Comparison of ENCODE assay signal across 12 cellular contexts in genomic region chr14:68394113-68394718, GRCh38.
DNase-seq lines count a peak whose midpoint lies in the region; ATAC-seq and TF ChIP-seq lines count a peak whose summit lies in the region.
"Had no signal": no experiment of that assay in that cellular context is flagged by ENCODE, and none has a peak within 500 bp of the region (broad histone marks: within the 10 kb centered on the region; RNA-seq: fewer than 3 reads in every experiment).

No MANE protein-coding gene starts in this region.

- no peak for TF ChIP-seq POLR2A in suprapubic skin (IDR thresholded peaks at IDR 0.05)

- peaks cover 0 to 9% of the 10 kb centered on the region in 2 donors for H3K36me3 Mint-ChIP-seq in naive B cell

- DNase-seq in MG63 (peak; percentile 11), dorsolateral prefrontal cortex (no peak), naive B cell (no peak), suprapubic skin (ENCODE audit: low spot score in 2 of 2) (no peak), SK-N-DZ (ENCODE audit: low spot score) (no peak), GM13977 (ENCODE audit: low spot score) (no peak)
- DNase-seq: NCI-H146, NCI-H748 treated with DMSO at 0.1 percent for 48 hours, SHP77 had no signal

- H3K4me1 Mint-ChIP-seq in naive B cell: peaks cover 58 to 65% (median 59%) of the 10 kb centered on the region in 3 donors

- peak overlapping the region in 56 of 59 donors; percentile 11 to 85 (median 66) for H3K27ac ChIP-seq in dorsolateral prefrontal cortex
- H3K27ac ChIP-seq in suprapubic skin: peak overlapping the region; percentile 71
- H3K27ac ChIP-seq: C4-2B had no signal

- H3K4me3 Mint-ChIP-seq in naive B cell: peak overlapping the region in 5 of 8 donors; percentile 13 to 61 (median 40)

- TF ChIP-seq EP300 in suprapubic skin (IDR thresholded peaks at IDR 0.05): no peak

- ATAC-seq in naive B cell (ENCODE audit: low read depth in 2 of 2) (no peak), HG03025 (IDR thresholded peaks at IDR 0.05; ENCODE audit: low FRiP score, unreplicated experiment) (no peak), HG02623 (IDR thresholded peaks at IDR 0.05; ENCODE audit: unreplicated experiment) (no peak)

- H3K9me3 Mint-ChIP-seq in naive B cell: no peaks in the 10 kb centered on the region

- H3K9me3 ChIP-seq in MG63: no peaks in the 10 kb centered on the region
- H3K9me3 ChIP-seq in suprapubic skin: no peaks in the 10 kb centered on the region

- TF ChIP-seq CTCF in dorsolateral prefrontal cortex (IDR thresholded peaks at IDR 0.05 in 54 of 56, conservative IDR thresholded peaks at IDR 0.05 in 2 of 56; ENCODE audit: low read depth in 1 of 56, partially characterized antibody in 56 of 56) (no peak), suprapubic skin (IDR thresholded peaks at IDR 0.05) (no peak), GM13977 (IDR thresholded peaks at IDR 0.05; ENCODE audit: extremely low read depth, insufficient read depth, missing control alignments) (no peak)

- H3K27me3 Mint-ChIP-seq in naive B cell: no peaks in the 10 kb centered on the region

- no peak overlapping the region for H3K4me3 ChIP-seq in MG63
- H3K4me3 ChIP-seq in dorsolateral prefrontal cortex: peak overlapping the region in 8 of 59 donors; percentile 6 to 38 (median 20)
- no peak overlapping the region for H3K4me3 ChIP-seq in suprapubic skin

- no peaks in the 10 kb centered on the region for H3K27me3 ChIP-seq in MG63
- H3K27me3 ChIP-seq in dorsolateral prefrontal cortex: no peaks in the 10 kb centered on the region
- no peaks in the 10 kb centered on the region for H3K27me3 ChIP-seq in suprapubic skin

- peak overlapping the region; percentile 9 to 88 (median 72) for H3K27ac Mint-ChIP-seq in naive B cell

- H3K36me3 ChIP-seq in MG63 (no peaks in the 10 kb centered on the region), suprapubic skin (no peaks in the 10 kb centered on the region)

- H3K4me1 ChIP-seq in suprapubic skin: peaks cover 80% of the 10 kb centered on the region

- intact Hi-C loops in dorsolateral prefrontal cortex (cut with DNase I): loop anchor here in 1 of 2 donors (5.0 kb wide), 1 partner anchor 77 kb away; no protein-coding TSS in a partner anchor

- in situ Hi-C loops in GM13977 (cut with MboI; ENCODE audit: low pct_unique_long_range_greater_than_20kb, low sequenced_read_pairs, unreplicated experiment): no loop called here

- 85% methylated on average over 5 of the region's 5 CpGs for WGBS in suprapubic skin
